15 cellular contexts compared by ENCODE assay signal in genomic region chr1:30189818-30190480, GRCh38.
DNase-seq lines count a peak whose midpoint lies in the region; ATAC-seq and TF ChIP-seq lines count a peak whose summit lies in the region.
"Had no signal": no experiment of that assay in that cellular context is flagged by ENCODE, and none has a peak within 500 bp of the region (broad histone marks: within the 10 kb centered on the region; RNA-seq: fewer than 3 reads in every experiment).

No MANE protein-coding gene starts in this region.

- H3K27ac Mint-ChIP-seq in T-helper 1 cell treated with Interleukin-12 subunit alpha and Interleukin-12 subunit beta and Interleukin-4 antibody, amounts not matched to agents 30 μg/mL and 1 μg/mL, for 36 hours, result peak overlapping the region; percentile 27
- H3K27ac Mint-ChIP-seq in activated T-helper 1 cell treated with anti-CD3 and anti-CD28 coated beads, Interleukin-12 subunit alpha, Interleukin-12 subunit beta, Interleukin-2, Interleukin-4 antibody, amounts not matched to agents 30 ng/mL and 10 ng/mL and 1 ng/mL, durations not matched to agents 14 hours and 24 hours and 36 hours, result peak overlapping the region; percentile 50
- peak overlapping the region in 2 of 9 donors; percentile 23 to 43 for H3K27ac Mint-ChIP-seq in naive thymus-derived CD4-positive, alpha-beta T cell
- H3K27ac Mint-ChIP-seq: B cell; CD4-positive, CD25-positive, alpha-beta regulatory T cell had no signal

- intact Hi-C loops in activated T-helper 1 cell treated with anti-CD3 and anti-CD28 coated beads, Interleukin-12 subunit alpha, Interleukin-12 subunit beta, Interleukin-2, Interleukin-4 antibody, amounts not matched to agents 30 ng/mL and 10 ng/mL and 1 ng/mL, durations not matched to agents 14 hours and 24 hours and 36 hours (cut with micrococcal nuclease), result no loop called here
- intact Hi-C loops in naive thymus-derived CD4-positive, alpha-beta T cell (cut with micrococcal nuclease), result no loop called here

- CTCF ChIA-PET in naive thymus-derived CD4-positive, alpha-beta T cell (lab: Charles Lee), result no interaction called here

- no peaks in the 10 kb centered on the region for H3K36me3 ChIP-seq in lung (ENCODE audit: control insufficient read depth in 2 of 2, insufficient read depth in 2 of 2, low read length in 2 of 2)
- H3K36me3 ChIP-seq in naive thymus-derived CD4-positive, alpha-beta T cell (ENCODE audit: control insufficient read depth in 2 of 3, insufficient read depth in 3 of 3, low read length in 3 of 3), result no peaks in the 10 kb centered on the region

- peaks cover 2% of the 10 kb centered on the region for H3K36me3 Mint-ChIP-seq in T-helper 1 cell treated with Interleukin-12 subunit alpha and Interleukin-12 subunit beta and Interleukin-4 antibody, amounts not matched to agents 30 μg/mL and 1 μg/mL, for 36 hours (ENCODE audit: low read depth)
- no peaks in the 10 kb centered on the region for H3K36me3 Mint-ChIP-seq in activated T-helper 1 cell treated with anti-CD3 and anti-CD28 coated beads, Interleukin-12 subunit alpha, Interleukin-12 subunit beta, Interleukin-2, Interleukin-4 antibody, amounts not matched to agents 30 ng/mL and 10 ng/mL and 1 ng/mL, durations not matched to agents 14 hours and 24 hours and 36 hours (ENCODE audit: low read depth)
- no peaks in the 10 kb centered on the region for H3K36me3 Mint-ChIP-seq in naive thymus-derived CD4-positive, alpha-beta T cell
- H3K36me3 Mint-ChIP-seq: CD4-positive, CD25-positive, alpha-beta regulatory T cell had no signal

- H3K4me3 ChIP-seq in lung (no peak overlapping the region), skin epidermis (no peak overlapping the region)
- no peak overlapping the region for H3K4me3 ChIP-seq in naive thymus-derived CD4-positive, alpha-beta T cell (ENCODE audit: low read length)

- no peak overlapping the region for H3K4me3 Mint-ChIP-seq in T-helper 1 cell treated with Interleukin-12 subunit alpha and Interleukin-12 subunit beta and Interleukin-4 antibody, amounts not matched to agents 30 μg/mL and 1 μg/mL, for 36 hours
- no peak overlapping the region for H3K4me3 Mint-ChIP-seq in activated T-helper 1 cell treated with anti-CD3 and anti-CD28 coated beads, Interleukin-12 subunit alpha, Interleukin-12 subunit beta, Interleukin-2, Interleukin-4 antibody, amounts not matched to agents 30 ng/mL and 10 ng/mL and 1 ng/mL, durations not matched to agents 14 hours and 24 hours and 36 hours
- H3K4me3 Mint-ChIP-seq in naive thymus-derived CD4-positive, alpha-beta T cell, result no peak overlapping the region
- H3K4me3 Mint-ChIP-seq: B cell; CD4-positive, CD25-positive, alpha-beta regulatory T cell had no signal

- DNase-seq in T-helper 1 cell, result no peak
- no peak for DNase-seq in activated T-helper 1 cell treated with anti-CD3 and anti-CD28 coated beads, Interleukin-12 subunit alpha, Interleukin-12 subunit beta, Interleukin-2, Interleukin-4 antibody, amounts not matched to agents 30 ng/mL and 10 ng/mL and 1 ng/mL, durations not matched to agents 14 hours and 24 hours and 36 hours (ENCODE audit: low spot score)
- peak; percentile 22 for DNase-seq in lung (ENCODE audit: low spot score)
- no peak for DNase-seq in foreskin melanocyte
- DNase-seq in OCI-M1 (lab: John Stamatoyannopoulos, UW), result no peak
- DNase-seq in naive thymus-derived CD4-positive, alpha-beta T cell, result no peak
- DNase-seq: H7, MM.1S, NCI-H2081 treated with DMSO at 0.1 percent for 48 hours had no signal

- ATAC-seq in lung (ENCODE audit: insufficient read depth, low FRiP score), result no peak
- no peak for ATAC-seq in naive thymus-derived CD4-positive, alpha-beta T cell
- ATAC-seq: Panc1 had no signal

- H3K9me3 Mint-ChIP-seq in T-helper 1 cell treated with Interleukin-12 subunit alpha and Interleukin-12 subunit beta and Interleukin-4 antibody, amounts not matched to agents 30 μg/mL and 1 μg/mL, for 36 hours, result no peaks in the 10 kb centered on the region
- no peaks in the 10 kb centered on the region for H3K9me3 Mint-ChIP-seq in activated T-helper 1 cell treated with anti-CD3 and anti-CD28 coated beads, Interleukin-12 subunit alpha, Interleukin-12 subunit beta, Interleukin-2, Interleukin-4 antibody, amounts not matched to agents 30 ng/mL and 10 ng/mL and 1 ng/mL, durations not matched to agents 14 hours and 24 hours and 36 hours
- peaks cover 0 to 2% (median 0%) of the 10 kb centered on the region in 11 donors for H3K9me3 Mint-ChIP-seq in naive thymus-derived CD4-positive, alpha-beta T cell

- no peaks in the 10 kb centered on the region for H3K27me3 Mint-ChIP-seq in T-helper 1 cell treated with Interleukin-12 subunit alpha and Interleukin-12 subunit beta and Interleukin-4 antibody, amounts not matched to agents 30 μg/mL and 1 μg/mL, for 36 hours (ENCODE audit: low read depth)
- H3K27me3 Mint-ChIP-seq in activated T-helper 1 cell treated with anti-CD3 and anti-CD28 coated beads, Interleukin-12 subunit alpha, Interleukin-12 subunit beta, Interleukin-2, Interleukin-4 antibody, amounts not matched to agents 30 ng/mL and 10 ng/mL and 1 ng/mL, durations not matched to agents 14 hours and 24 hours and 36 hours (ENCODE audit: insufficient read depth), result peaks cover 5% of the 10 kb centered on the region
- peaks cover 0 to 36% (median 24%) of the 10 kb centered on the region in 5 donors for H3K27me3 Mint-ChIP-seq in naive thymus-derived CD4-positive, alpha-beta T cell
- H3K27me3 Mint-ChIP-seq: CD4-positive, CD25-positive, alpha-beta regulatory T cell had no signal

- 76 to 79% methylated on average over 8 of the region's 8 CpGs for WGBS in lung, 2 donors

- H3K27ac ChIP-seq in lung (ENCODE audit: low read depth in 1 of 2, low read length in 1 of 2) (no peak overlapping the region), skin epidermis (peak overlapping the region in 11 of 21 experiments; percentile 46 to 90 (median 75))
- H3K27ac ChIP-seq in naive thymus-derived CD4-positive, alpha-beta T cell (ENCODE audit: low read depth, low read length), result no peak overlapping the region
- H3K27ac ChIP-seq: 22Rv1 had no signal

- no peak for TF ChIP-seq CTCF in lung (IDR thresholded peaks at IDR 0.05; ENCODE audit: control extremely low read depth, extremely low read depth)

- POLR2A ChIA-PET in naive thymus-derived CD4-positive, alpha-beta T cell (lab: Charles Lee), result no interaction called here

- H3K4me1 Mint-ChIP-seq in T-helper 1 cell treated with Interleukin-12 subunit alpha and Interleukin-12 subunit beta and Interleukin-4 antibody, amounts not matched to agents 30 μg/mL and 1 μg/mL, for 36 hours (ENCODE audit: low read depth), result peaks cover 32% of the 10 kb centered on the region
- H3K4me1 Mint-ChIP-seq in activated T-helper 1 cell treated with anti-CD3 and anti-CD28 coated beads, Interleukin-12 subunit alpha, Interleukin-12 subunit beta, Interleukin-2, Interleukin-4 antibody, amounts not matched to agents 30 ng/mL and 10 ng/mL and 1 ng/mL, durations not matched to agents 14 hours and 24 hours and 36 hours (ENCODE audit: low read depth), result peaks cover 31% of the 10 kb centered on the region
- peaks cover 0 to 37% (median 0%) of the 10 kb centered on the region in 7 donors for H3K4me1 Mint-ChIP-seq in naive thymus-derived CD4-positive, alpha-beta T cell
- H3K4me1 Mint-ChIP-seq: B cell had no signal

- H3K4me1 ChIP-seq in lung (ENCODE audit: control insufficient read depth in 2 of 2, insufficient read depth in 2 of 2, low read length in 2 of 2), result no peaks in the 10 kb centered on the region
- H3K4me1 ChIP-seq in naive thymus-derived CD4-positive, alpha-beta T cell (ENCODE audit: control insufficient read depth in 2 of 2, insufficient read depth in 2 of 2, low read length in 2 of 2), result peaks cover 0 to 17% of the 10 kb centered on the region in 2 donors

- H3K9me3 ChIP-seq in lung (ENCODE audit: control insufficient read depth in 2 of 2, insufficient read depth in 1 of 2, low read length in 1 of 2), result no peaks in the 10 kb centered on the region
- no peaks in the 10 kb centered on the region for H3K9me3 ChIP-seq in naive thymus-derived CD4-positive, alpha-beta T cell (ENCODE audit: control insufficient read depth in 2 of 3, low read length in 3 of 3)

- H3K27me3 ChIP-seq in lung (ENCODE audit: control insufficient read depth, insufficient read depth), result no peaks in the 10 kb centered on the region
- H3K27me3 ChIP-seq in naive thymus-derived CD4-positive, alpha-beta T cell (ENCODE audit: control insufficient read depth in 2 of 2, insufficient read depth in 2 of 2, low read length in 2 of 2), result no peaks in the 10 kb centered on the region

Comparison
In these comparisons a context has a peak if more than half of its experiments do, and no peak if none do; other contexts are left out.
1. H3K27ac ChIP-seq: peak in skin epidermis (11 of 21); none in lung (0 of 2) and naive thymus-derived CD4-positive, alpha-beta T cell (single experiment).